In genomic region chr22:19720999-19721485, GRCh38 we compare ENCODE assay signal across 1 cellular context.
TF ChIP-seq lines count a peak whose summit lies in the region.

No MANE protein-coding gene starts in this region.

TF ChIP-seq in WTC11, 78 proteins besides CTCF, POLR2A, EP300 and RAD21 (continued from another document):
- TF ChIP-seq ZSCAN18 (CRISPR knock-in tag; IDR thresholded peaks at IDR 0.05) (no peak), CDX4 (CRISPR knock-in tag; IDR thresholded peaks at IDR 0.05; ENCODE audit: borderline replicate concordance) (no peak), ZNF317 (CRISPR knock-in tag; IDR thresholded peaks at IDR 0.05; ENCODE audit: borderline replicate concordance, low read depth) (no peak), NR2C2 (CRISPR knock-in tag; IDR thresholded peaks at IDR 0.05) (no peak)
